24 cellular contexts compared by ENCODE assay signal in the genomic region with DNA sequence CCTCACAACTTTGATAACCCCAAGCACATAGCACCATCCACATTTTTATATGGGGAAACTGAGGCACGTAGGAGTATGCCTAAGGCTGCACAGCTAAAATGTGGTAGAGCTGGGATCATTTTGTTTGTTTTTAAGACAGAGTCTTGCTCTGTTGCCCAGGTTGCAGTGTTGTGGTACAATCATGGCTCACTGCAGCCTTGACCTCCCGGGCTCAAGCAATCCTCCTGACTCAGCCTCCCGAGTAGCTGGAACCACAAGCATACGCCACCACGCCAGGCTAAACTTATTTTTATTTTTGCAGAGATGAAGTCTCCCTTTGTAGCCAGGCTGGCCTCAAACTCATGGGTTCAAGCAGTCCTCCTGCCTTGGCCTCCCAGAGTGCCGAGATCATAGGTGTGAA.
"Had no signal": no experiment of that assay in that cellular context is flagged by ENCODE, and none has a peak within 500 bp of the region (broad histone marks: within the 10 kb centered on the region; RNA-seq: fewer than 3 reads in every experiment).

No MANE protein-coding gene starts in this region.

- FAIRE-seq: colon, pancreas, urothelium cell line had no signal

- ATAC-seq: natural killer cell; pancreas; stimulated activated memory B cell treated with anti-CD40 and anti-IgM and Interleukin-4, amounts not matched to agents 10 μg/mL and 1 μg/mL and 100 μg/mL, for 72 hours; stimulated activated naive CD8-positive, alpha-beta T cell treated with anti-CD3 and anti-CD28 coated beads, Interleukin-15, Interleukin-2, amounts not matched to agents 100 U/mL and 50 U/mL, for 24 hours had no signal

- DNase-seq: central memory CD4-positive, alpha-beta T cell; dorsolateral prefrontal cortex; effector CD4-positive, alpha-beta T cell; foreskin fibroblast; gastrocnemius medialis; head of caudate nucleus; hypothalamus; immature natural killer cell; islet precursor cell; kidney glomerular epithelial cell; natural killer cell; retina; sigmoid colon; spleen; stimulated activated CD4-positive, alpha-beta T cell treated with anti-CD3 and anti-CD28 coated beads, Interleukin-4, amount 100 ng/mL, for 4 hours; stimulated activated naive CD8-positive, alpha-beta T cell treated with anti-CD3 and anti-CD28 coated beads, Interleukin-15, Interleukin-2, amounts not matched to agents 100 U/mL and 50 U/mL, for 24 hours; substantia nigra; testis; tibial artery had no signal

- H3K27me3 ChIP-seq: dorsolateral prefrontal cortex, gastrocnemius medialis, neutrophil, pancreas, sigmoid colon, spleen, testis, tibial artery had no signal

- H3K9me3 ChIP-seq: gastrocnemius medialis, neutrophil, pancreas, sigmoid colon, spleen, testis, tibial artery had no signal

- H3K36me3 ChIP-seq: gastrocnemius medialis, neutrophil, pancreas, sigmoid colon, spleen, tibial artery had no signal

- H3K27ac ChIP-seq: neutrophil, pancreas, spleen, testis, tibial artery had no signal

- H3K4me3 ChIP-seq: dorsolateral prefrontal cortex, gastrocnemius medialis, pancreas, sigmoid colon, spleen, testis, tibial artery had no signal
